In the genomic region with DNA sequence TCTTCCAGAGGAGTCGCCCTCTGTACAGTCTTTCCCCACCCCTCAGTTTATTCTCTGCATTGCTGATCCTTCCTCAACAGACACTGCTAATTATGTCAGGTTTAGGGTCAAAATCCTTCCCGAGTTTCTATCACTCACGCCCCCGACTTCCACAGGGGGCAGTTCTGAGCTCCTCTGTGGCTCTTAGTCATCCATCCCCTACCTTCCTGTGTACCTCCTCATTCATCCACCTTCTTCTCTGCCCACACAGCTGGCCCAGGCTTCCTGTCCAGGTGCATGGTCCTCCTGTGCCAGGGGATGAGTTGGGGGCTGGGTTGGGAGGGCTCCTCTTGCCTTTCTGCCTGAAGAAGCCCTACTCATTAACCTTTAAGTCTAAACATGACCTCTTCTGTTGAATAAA, we compare ENCODE assay signal across 10 cellular contexts.
A peak's percentile ranks its signal among the peaks of the same experiment; 100 is the strongest.
DNase-seq lines count a peak whose midpoint lies in the region; ATAC-seq and TF ChIP-seq lines count a peak whose summit lies in the region.
"Had no signal": no experiment of that assay in that cellular context is flagged by ENCODE, and none has a peak within 500 bp of the region (broad histone marks: within the 10 kb centered on the region; RNA-seq: fewer than 3 reads in every experiment).

No MANE protein-coding gene starts in this region.

- H3K27ac Mint-ChIP-seq in CD4-positive, CD25-positive, alpha-beta regulatory T cell: peak overlapping the region; percentile 99 to 100 (median 99)
- no peak overlapping the region for H3K27ac Mint-ChIP-seq in GM23338
- peak overlapping the region; percentile 99 for H3K27ac Mint-ChIP-seq in T-helper 1 cell treated with Interleukin-12 subunit alpha and Interleukin-12 subunit beta and Interleukin-4 antibody, amounts not matched to agents 30 μg/mL and 1 μg/mL, for 36 hours

- H3K27me3 ChIP-seq in CD4-positive, CD25-positive, alpha-beta regulatory T cell (ENCODE audit: control insufficient read depth, insufficient read depth, low read length): no peaks in the 10 kb centered on the region
- H3K27me3 ChIP-seq in GM23338 (ENCODE audit: insufficient read depth): no peaks in the 10 kb centered on the region

- peak; percentile 43 to 51 for TF ChIP-seq CTCF in GM23338 (conservative IDR thresholded peaks at IDR 0.05; ENCODE audit: low read depth in 2 of 2)

- H4K20me1 ChIP-seq in GM23338 (replicated peaks; ENCODE audit: insufficient read depth): no peaks in the 10 kb centered on the region

- ATAC-seq in CD4-positive, CD25-positive, alpha-beta regulatory T cell (ENCODE audit: low read depth in 2 of 2): no peak
- peak; percentile 82 for ATAC-seq in GM23338
- ATAC-seq in HG03521 (IDR thresholded peaks at IDR 0.05; ENCODE audit: unreplicated experiment): no peak
- ATAC-seq in activated CD4-positive, CD25-positive, alpha-beta regulatory T cell treated with anti-CD3 and anti-CD28 coated beads, Interleukin-2, amount 50 U/mL, for 24 hours: no peak

- peak overlapping the region in 3 of 4 donors; percentile 18 to 81 (median 66) for H3K4me3 Mint-ChIP-seq in CD4-positive, CD25-positive, alpha-beta regulatory T cell
- no peak overlapping the region for H3K4me3 Mint-ChIP-seq in GM23338
- peak overlapping the region; percentile 59 for H3K4me3 Mint-ChIP-seq in T-helper 1 cell treated with Interleukin-12 subunit alpha and Interleukin-12 subunit beta and Interleukin-4 antibody, amounts not matched to agents 30 μg/mL and 1 μg/mL, for 36 hours

- peaks cover 10 to 92% (median 68%) of the 10 kb centered on the region in 4 donors for H3K4me1 Mint-ChIP-seq in CD4-positive, CD25-positive, alpha-beta regulatory T cell
- H3K4me1 Mint-ChIP-seq in GM23338: peaks cover 4% of the 10 kb centered on the region; the same call in 1 of the 3 replicates
- H3K4me1 Mint-ChIP-seq in T-helper 1 cell treated with Interleukin-12 subunit alpha and Interleukin-12 subunit beta and Interleukin-4 antibody, amounts not matched to agents 30 μg/mL and 1 μg/mL, for 36 hours (ENCODE audit: low read depth): peaks cover 78% of the 10 kb centered on the region

- H3K4me3 ChIP-seq in CD4-positive, CD25-positive, alpha-beta regulatory T cell (ENCODE audit: low read depth, low read length): peak overlapping the region; percentile 21
- H3K4me3 ChIP-seq in GM23338: no peak overlapping the region
- H3K4me3 ChIP-seq: SK-N-MC had no signal

- H2AFZ ChIP-seq in GM23338: no peak overlapping the region

- H3K36me3 Mint-ChIP-seq in CD4-positive, CD25-positive, alpha-beta regulatory T cell: no peaks in the 10 kb centered on the region
- H3K36me3 Mint-ChIP-seq in GM23338 (ENCODE audit: low read depth): no peaks in the 10 kb centered on the region
- peaks cover 12% of the 10 kb centered on the region for H3K36me3 Mint-ChIP-seq in T-helper 1 cell treated with Interleukin-12 subunit alpha and Interleukin-12 subunit beta and Interleukin-4 antibody, amounts not matched to agents 30 μg/mL and 1 μg/mL, for 36 hours (ENCODE audit: low read depth)

- CTCF ChIA-PET in HEK293T (lab: Yijun Ruan, JAX): interaction anchor here (0.6 to 0.7 kb wide), 3 partner anchors 119 to 208 kb away, joined by 3 to 7 read pairs (median 5); no protein-coding TSS in a partner anchor

- H3K36me3 ChIP-seq in CD4-positive, CD25-positive, alpha-beta regulatory T cell (ENCODE audit: control insufficient read depth, insufficient read depth, low read length): no peaks in the 10 kb centered on the region
- no peaks in the 10 kb centered on the region for H3K36me3 ChIP-seq in GM23338 (ENCODE audit: insufficient read depth)

- POLR2A ChIA-PET in HEK293T (lab: Yijun Ruan, JAX): no interaction called here

- peak overlapping the region; percentile 99 for H3K27ac ChIP-seq in CD4-positive, CD25-positive, alpha-beta regulatory T cell (ENCODE audit: insufficient read depth, low read length, poor library complexity, severe bottlenecking)
- no peak overlapping the region for H3K27ac ChIP-seq in GM23338 (ENCODE audit: low read depth)
- H3K27ac ChIP-seq: SK-N-MC had no signal

- DNase-seq in CD4-positive, CD25-positive, alpha-beta regulatory T cell: peak in 1 of 3 donors; percentile 46
- peak; percentile 63 for DNase-seq in GM23338 (ENCODE audit: low spot score)
- DNase-seq in iPS-NIHi11 (ENCODE audit: low spot score): peak; percentile 26
- no peak for DNase-seq in activated CD4-positive, CD25-positive, alpha-beta regulatory T cell treated with anti-CD3 and anti-CD28 coated beads, Interleukin-2, amount 50 U/mL, for 72 hours
- no peak for DNase-seq in HEK293T (ENCODE audit: extremely low spot score)
- DNase-seq: aorta had no signal

- no peaks in the 10 kb centered on the region for H3K27me3 Mint-ChIP-seq in CD4-positive, CD25-positive, alpha-beta regulatory T cell
- peaks cover 3% of the 10 kb centered on the region for H3K27me3 Mint-ChIP-seq in GM23338 (ENCODE audit: insufficient read depth, low read depth, poor library complexity)
- no peaks in the 10 kb centered on the region for H3K27me3 Mint-ChIP-seq in T-helper 1 cell treated with Interleukin-12 subunit alpha and Interleukin-12 subunit beta and Interleukin-4 antibody, amounts not matched to agents 30 μg/mL and 1 μg/mL, for 36 hours (ENCODE audit: low read depth)

- no peaks in the 10 kb centered on the region for H3K9me3 Mint-ChIP-seq in CD4-positive, CD25-positive, alpha-beta regulatory T cell
- H3K9me3 Mint-ChIP-seq in GM23338: peaks cover 2% of the 10 kb centered on the region; the same call in 1 of the 3 replicates
- H3K9me3 Mint-ChIP-seq in T-helper 1 cell treated with Interleukin-12 subunit alpha and Interleukin-12 subunit beta and Interleukin-4 antibody, amounts not matched to agents 30 μg/mL and 1 μg/mL, for 36 hours: no peaks in the 10 kb centered on the region

- no peaks in the 10 kb centered on the region for H3K79me2 ChIP-seq in GM23338 (replicated peaks; ENCODE audit: insufficient read depth)

- peaks cover 74% of the 10 kb centered on the region for H3K4me1 ChIP-seq in CD4-positive, CD25-positive, alpha-beta regulatory T cell (ENCODE audit: control insufficient read depth, insufficient read depth, low read length, poor library complexity, severe bottlenecking)
- H3K4me1 ChIP-seq in GM23338 (ENCODE audit: insufficient read depth): no peaks in the 10 kb centered on the region

- H3K9me3 ChIP-seq in CD4-positive, CD25-positive, alpha-beta regulatory T cell (ENCODE audit: control insufficient read depth in 2 of 2, low read length in 2 of 2): no peaks in the 10 kb centered on the region

- no peaks in the 10 kb centered on the region for H3F3A ChIP-seq in GM23338 (replicated peaks; ENCODE audit: low read depth)

- no peaks in the 10 kb centered on the region for H3K9me2 ChIP-seq in GM23338 (ENCODE audit: insufficient read depth)

- no peak overlapping the region for H3K4me2 ChIP-seq in GM23338

TF ChIP-seq in HEK293T, 16 proteins besides CTCF, POLR2A, EP300 and RAD21:
- TF ChIP-seq HDGF (IDR thresholded peaks at IDR 0.05; ENCODE audit: borderline replicate concordance) (no peak), PKNOX1 (IDR thresholded peaks at IDR 0.05) (no peak), SP1 (IDR thresholded peaks at IDR 0.05) (no peak), L3MBTL2 (conservative IDR thresholded peaks at IDR 0.05) (no peak), ELF4 (IDR thresholded peaks at IDR 0.05) (no peak)

Comparison
In these comparisons a context has a peak if more than half of its experiments do, and no peak if none do; other contexts are left out.
1. DNase-seq: peak in GM23338 (single experiment) and iPS-NIHi11 (single experiment); none in activated CD4-positive, CD25-positive, alpha-beta regulatory T cell treated with anti-CD3 and anti-CD28 coated beads, Interleukin-2, amount 50 U/mL, for 72 hours (single experiment) and HEK293T (single experiment).